In the genomic region with DNA sequence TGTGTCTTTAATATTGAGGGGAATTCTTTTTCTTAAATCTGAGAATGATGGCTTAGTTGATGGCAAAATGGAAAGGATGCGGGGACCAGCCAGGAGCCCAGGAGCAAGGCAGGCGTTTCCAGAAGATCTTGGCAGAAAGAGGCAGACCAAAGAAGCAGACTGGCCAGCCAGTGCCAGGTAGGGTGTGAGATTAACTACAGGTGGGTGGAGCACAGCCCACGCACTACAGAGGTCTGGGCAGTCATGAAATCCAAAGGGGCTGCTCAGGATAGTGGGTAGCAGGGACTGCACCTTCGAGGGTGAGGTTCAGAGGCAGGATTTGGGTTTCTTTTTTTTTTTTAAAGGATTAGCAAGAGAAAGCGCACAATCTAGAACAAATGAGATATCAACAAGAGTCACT, we compare ENCODE assay signal across 22 cellular contexts. TPM values are rescaled to one million over a fixed set of nuclear protein-coding genes. Genes with fewer than 3 reads are reported as not detected.
DNase-seq lines count a peak whose midpoint lies in the region; ATAC-seq and TF ChIP-seq lines count a peak whose summit lies in the region.
"Had no signal": no experiment of that assay in that cellular context is flagged by ENCODE, and none has a peak within 500 bp of the region (broad histone marks: within the 10 kb centered on the region; RNA-seq: fewer than 3 reads in every experiment).

No MANE protein-coding gene starts in this region.

- H3K79me1 ChIP-seq in mesenchymal stem cell (replicated peaks; ENCODE audit: low read length, poor library complexity, severe bottlenecking): no peaks in the 10 kb centered on the region

- peak overlapping the region; percentile 9 for H3K27ac Mint-ChIP-seq in activated CD4-positive, alpha-beta memory T cell treated with anti-CD3 and anti-CD28 coated beads for 36 hours
- no peak overlapping the region for H3K27ac Mint-ChIP-seq in activated CD4-positive, alpha-beta memory T cell treated with anti-CD3 and anti-CD28 coated beads, Interleukin-2, amount 10 ng/mL, durations not matched to agents 7 days and 5 days
- peak overlapping the region; percentile 39 to 91 (median 86) for H3K27ac Mint-ChIP-seq in CD4-positive, alpha-beta memory T cell
- peak overlapping the region; percentile 58 to 79 for H3K27ac Mint-ChIP-seq in T-cell
- no peak overlapping the region for H3K27ac Mint-ChIP-seq in progenitor cell of endocrine pancreas
- H3K27ac Mint-ChIP-seq: B cell; memory B cell; stimulated activated naive CD8-positive, alpha-beta T cell treated with anti-CD3 and anti-CD28 coated beads, Interleukin-15, Interleukin-2, amounts not matched to agents 100 ng/mL and 50 ng/mL, for 24 hours had no signal

- peak overlapping the region in 1 of 2 experiments; percentile 37 for H3K18ac ChIP-seq in mesenchymal stem cell (ENCODE audit: low read depth in 1 of 2, low read length in 2 of 2)

- peaks cover 85% of the 10 kb centered on the region for H3K4me1 Mint-ChIP-seq in activated CD4-positive, alpha-beta memory T cell treated with anti-CD3 and anti-CD28 coated beads for 36 hours (ENCODE audit: low read depth)
- peaks cover 94% of the 10 kb centered on the region for H3K4me1 Mint-ChIP-seq in activated CD4-positive, alpha-beta memory T cell treated with anti-CD3 and anti-CD28 coated beads, Interleukin-2, amount 10 ng/mL, durations not matched to agents 7 days and 5 days
- peaks cover 67 to 99% (median 86%) of the 10 kb centered on the region in 4 donors for H3K4me1 Mint-ChIP-seq in CD4-positive, alpha-beta memory T cell
- H3K4me1 Mint-ChIP-seq in T-cell (peaks cover 75 to 91% (median 90%) of the 10 kb centered on the region in 3 donors), progenitor cell of endocrine pancreas (ENCODE audit: low read depth) (peaks cover 1% of the 10 kb centered on the region)

- H3K36me3 Mint-ChIP-seq in activated CD4-positive, alpha-beta memory T cell treated with anti-CD3 and anti-CD28 coated beads for 36 hours: no peaks in the 10 kb centered on the region
- H3K36me3 Mint-ChIP-seq in activated CD4-positive, alpha-beta memory T cell treated with anti-CD3 and anti-CD28 coated beads, Interleukin-2, amount 10 ng/mL, durations not matched to agents 7 days and 5 days (ENCODE audit: low read depth): no peaks in the 10 kb centered on the region
- no peaks in the 10 kb centered on the region for H3K36me3 Mint-ChIP-seq in CD4-positive, alpha-beta memory T cell
- no peaks in the 10 kb centered on the region for H3K36me3 Mint-ChIP-seq in T-cell
- H3K36me3 Mint-ChIP-seq in progenitor cell of endocrine pancreas (ENCODE audit: insufficient read depth): no peaks in the 10 kb centered on the region
- H3K36me3 Mint-ChIP-seq: memory B cell had no signal

- POLR2A ChIA-PET in activated CD4-positive, alpha-beta memory T cell treated with anti-CD3 and anti-CD28 coated beads for 36 hours (lab: Charles Lee): no interaction called here
- POLR2A ChIA-PET in activated CD4-positive, alpha-beta memory T cell treated with anti-CD3 and anti-CD28 coated beads, Interleukin-2, amount 10 ng/mL, durations not matched to agents 7 days and 5 days (lab: Charles Lee): interaction anchor here (1.3 to 7.0 kb wide), 3 partner anchors 16 to 52 kb away, joined by 7 to 91 read pairs (median 10); partner anchors contain the start of gene PCNX1
- POLR2A ChIA-PET in CD4-positive, alpha-beta memory T cell (lab: Charles Lee; ENCODE audit: partially characterized antibody): interaction anchor here (1.4 to 16.3 kb wide), 4 partner anchors 16 to 110 kb away, joined by 4 to 164 read pairs (median 34); partner anchors contain the start of gene PCNX1
- POLR2A ChIA-PET in T-cell (lab: Charles Lee): interaction anchor here in 1 of 2 donors (0.7 kb wide), 1 partner anchor 91 kb away, joined by 3 read pairs; no protein-coding TSS in a partner anchor

- H3K4me2 ChIP-seq in mesenchymal stem cell (ENCODE audit: low read length, poor library complexity, severe bottlenecking): no peak overlapping the region
- H3K4me2 ChIP-seq: hepatocyte had no signal

- H3K14ac ChIP-seq in mesenchymal stem cell (ENCODE audit: low read length in 2 of 2): no peak overlapping the region

- H2AFZ ChIP-seq in mesenchymal stem cell (ENCODE audit: low read depth, low read length): no peak overlapping the region
- H2AFZ ChIP-seq: hepatocyte had no signal

- no peaks in the 10 kb centered on the region for H3K9me3 ChIP-seq in CD4-positive, alpha-beta memory T cell (ENCODE audit: control insufficient read depth in 1 of 2, low read length in 2 of 2)
- H3K9me3 ChIP-seq in mesenchymal stem cell (ENCODE audit: control insufficient read depth, low read length): no peaks in the 10 kb centered on the region
- H3K9me3 ChIP-seq: A549, gastroesophageal sphincter, neutrophil, thoracic aorta, vagina had no signal

- peaks cover 97% of the 10 kb centered on the region for H3K4me1 ChIP-seq in CD4-positive, alpha-beta memory T cell (ENCODE audit: insufficient read depth, low read length)
- H3K4me1 ChIP-seq in mesenchymal stem cell (ENCODE audit: control insufficient read depth, insufficient read depth, low read depth, low read length): peaks cover 6% of the 10 kb centered on the region
- H3K4me1 ChIP-seq: A549, vagina had no signal

- TF ChIP-seq CTCF in progenitor cell of endocrine pancreas (IDR thresholded peaks at IDR 0.05; ENCODE audit: unreplicated experiment): no peak

- H3K4me3 ChIP-seq in CD4-positive, alpha-beta memory T cell (ENCODE audit: low read length in 2 of 2): no peak overlapping the region
- no peak overlapping the region for H3K4me3 ChIP-seq in mesenchymal stem cell (ENCODE audit: insufficient read depth in 1 of 2, low read depth in 1 of 2, low read length in 2 of 2)
- H3K4me3 ChIP-seq: A549, gastroesophageal sphincter, hepatocyte, thoracic aorta, vagina had no signal

- H4K8ac ChIP-seq in mesenchymal stem cell (ENCODE audit: low read length): no peak overlapping the region

- H3K36me3 ChIP-seq in CD4-positive, alpha-beta memory T cell (ENCODE audit: insufficient read depth, low read length): no peaks in the 10 kb centered on the region
- H3K36me3 ChIP-seq in mesenchymal stem cell (ENCODE audit: control insufficient read depth in 1 of 2, insufficient read depth in 2 of 2, low read depth in 1 of 2, low read length in 2 of 2): no peaks in the 10 kb centered on the region
- H3K36me3 ChIP-seq: gastroesophageal sphincter, neutrophil, thoracic aorta, vagina had no signal

- no peak overlapping the region for H2BK120ac ChIP-seq in mesenchymal stem cell (ENCODE audit: low read depth, low read length)

- H3K27me3 Mint-ChIP-seq in activated CD4-positive, alpha-beta memory T cell treated with anti-CD3 and anti-CD28 coated beads for 36 hours: peaks cover 3% of the 10 kb centered on the region
- peaks cover 3% of the 10 kb centered on the region for H3K27me3 Mint-ChIP-seq in activated CD4-positive, alpha-beta memory T cell treated with anti-CD3 and anti-CD28 coated beads, Interleukin-2, amount 10 ng/mL, durations not matched to agents 7 days and 5 days
- no peaks in the 10 kb centered on the region for H3K27me3 Mint-ChIP-seq in CD4-positive, alpha-beta memory T cell
- H3K27me3 Mint-ChIP-seq in T-cell (no peaks in the 10 kb centered on the region), progenitor cell of endocrine pancreas (peaks cover 5% of the 10 kb centered on the region)
- H3K27me3 Mint-ChIP-seq: stimulated activated naive CD8-positive, alpha-beta T cell treated with anti-CD3 and anti-CD28 coated beads, Interleukin-15, Interleukin-2, amounts not matched to agents 100 ng/mL and 50 ng/mL, for 24 hours had no signal

- no peak overlapping the region for H3K4ac ChIP-seq in mesenchymal stem cell (ENCODE audit: low read depth in 1 of 2, low read length in 2 of 2)

- no peak overlapping the region for H3K4me3 Mint-ChIP-seq in activated CD4-positive, alpha-beta memory T cell treated with anti-CD3 and anti-CD28 coated beads for 36 hours
- H3K4me3 Mint-ChIP-seq in activated CD4-positive, alpha-beta memory T cell treated with anti-CD3 and anti-CD28 coated beads, Interleukin-2, amount 10 ng/mL, durations not matched to agents 7 days and 5 days: no peak overlapping the region
- no peak overlapping the region for H3K4me3 Mint-ChIP-seq in CD4-positive, alpha-beta memory T cell
- H3K4me3 Mint-ChIP-seq in T-cell: no peak overlapping the region
- no peak overlapping the region for H3K4me3 Mint-ChIP-seq in progenitor cell of endocrine pancreas (ENCODE audit: low read depth)
- H3K4me3 Mint-ChIP-seq: B cell; memory B cell; stimulated activated naive CD8-positive, alpha-beta T cell treated with anti-CD3 and anti-CD28 coated beads, Interleukin-15, Interleukin-2, amounts not matched to agents 100 ng/mL and 50 ng/mL, for 24 hours had no signal

- H3K27me3 ChIP-seq in CD4-positive, alpha-beta memory T cell (ENCODE audit: insufficient read depth, low read length): no peaks in the 10 kb centered on the region
- no peaks in the 10 kb centered on the region for H3K27me3 ChIP-seq in mesenchymal stem cell (ENCODE audit: control insufficient read depth in 1 of 2, insufficient read depth in 1 of 2, low read length in 2 of 2)
- H3K27me3 ChIP-seq: gastroesophageal sphincter, neutrophil, vagina had no signal

- H2BK15ac ChIP-seq in mesenchymal stem cell (ENCODE audit: low read depth, poor library complexity, severe bottlenecking): peak overlapping the region; percentile 61

- no peak overlapping the region for H4K91ac ChIP-seq in mesenchymal stem cell (ENCODE audit: low read length)

- no peaks in the 10 kb centered on the region for H3K9me3 Mint-ChIP-seq in activated CD4-positive, alpha-beta memory T cell treated with anti-CD3 and anti-CD28 coated beads for 36 hours
- H3K9me3 Mint-ChIP-seq in activated CD4-positive, alpha-beta memory T cell treated with anti-CD3 and anti-CD28 coated beads, Interleukin-2, amount 10 ng/mL, durations not matched to agents 7 days and 5 days: no peaks in the 10 kb centered on the region
- no peaks in the 10 kb centered on the region for H3K9me3 Mint-ChIP-seq in CD4-positive, alpha-beta memory T cell
- H3K9me3 Mint-ChIP-seq in T-cell: no peaks in the 10 kb centered on the region
- H3K9me3 Mint-ChIP-seq in progenitor cell of endocrine pancreas (ENCODE audit: low read depth): no peaks in the 10 kb centered on the region
- H3K9me3 Mint-ChIP-seq: memory B cell; stimulated activated naive CD8-positive, alpha-beta T cell treated with anti-CD3 and anti-CD28 coated beads, Interleukin-15, Interleukin-2, amounts not matched to agents 100 ng/mL and 50 ng/mL, for 24 hours had no signal

- H3K23ac ChIP-seq in mesenchymal stem cell (ENCODE audit: low read length in 2 of 2): no peak overlapping the region

- H2AK5ac ChIP-seq in mesenchymal stem cell (ENCODE audit: low read length, severe bottlenecking): no peak overlapping the region

- no peak overlapping the region for H2BK12ac ChIP-seq in mesenchymal stem cell (ENCODE audit: low read length in 2 of 2)

- ATAC-seq in T-cell (replicated peaks in 1 of 4): no peak
- no peak for ATAC-seq in GM18907 (IDR thresholded peaks at IDR 0.05; ENCODE audit: unreplicated experiment)
- ATAC-seq: A549, gastroesophageal sphincter, Panc1 had no signal

- intact Hi-C loops in activated CD4-positive, alpha-beta memory T cell treated with anti-CD3 and anti-CD28 coated beads for 36 hours (cut with micrococcal nuclease): loop anchor here (10.0 kb wide), 4 partner anchors 235 to 1275 kb away; partner anchors contain the start of genes SIPA1L1 and SUSD6
- intact Hi-C loops in CD4-positive, alpha-beta memory T cell (cut with micrococcal nuclease): no loop called here

- H2BK5ac ChIP-seq in mesenchymal stem cell (ENCODE audit: low read depth, low read length, poor library complexity, severe bottlenecking): no peak overlapping the region

- CTCF ChIA-PET in activated CD4-positive, alpha-beta memory T cell treated with anti-CD3 and anti-CD28 coated beads for 36 hours (lab: Charles Lee): interaction anchor here (17.9 kb wide), 1 partner anchor 14 kb away, joined by 199 read pairs; the partner anchor contains the start of gene PCNX1
- CTCF ChIA-PET in activated CD4-positive, alpha-beta memory T cell treated with anti-CD3 and anti-CD28 coated beads, Interleukin-2, amount 10 ng/mL, durations not matched to agents 7 days and 5 days (lab: Charles Lee): interaction anchor here (1.1 to 6.1 kb wide), 3 partner anchors 12 to 83 kb away, joined by 3 to 37 read pairs (median 5); partner anchors contain the start of gene PCNX1
- CTCF ChIA-PET in CD4-positive, alpha-beta memory T cell (lab: Charles Lee; ENCODE audit: partially characterized antibody): interaction anchor here (1.1 to 1.8 kb wide), 5 partner anchors 16 to 72 kb away, joined by 5 to 8 read pairs (median 6); partner anchors contain the start of gene PCNX1
- CTCF ChIA-PET in T-cell (lab: Charles Lee): no interaction called here

- no peak overlapping the region for H3K9ac ChIP-seq in mesenchymal stem cell (ENCODE audit: low read length)

- no peak overlapping the region for H3K27ac ChIP-seq in CD4-positive, alpha-beta memory T cell (ENCODE audit: low read depth, low read length)
- H3K27ac ChIP-seq in mesenchymal stem cell (ENCODE audit: low read length, poor library complexity, severe bottlenecking): no peak overlapping the region
- H3K27ac ChIP-seq: A549, gastroesophageal sphincter, hepatocyte, thoracic aorta, vagina had no signal

- DNase-seq in activated CD4-positive, alpha-beta memory T cell treated with anti-CD3 and anti-CD28 coated beads for 36 hours: no peak
- no peak for DNase-seq in activated CD4-positive, alpha-beta memory T cell treated with anti-CD3 and anti-CD28 coated beads, Interleukin-2, amount 10 ng/mL, durations not matched to agents 7 days and 5 days
- no peak for DNase-seq in CD4-positive, alpha-beta memory T cell
- no peak for DNase-seq in T-cell
- no peak for DNase-seq in mesenchymal stem cell
- DNase-seq in progenitor cell of endocrine pancreas (ENCODE audit: low spot score, unreplicated experiment): no peak
- DNase-seq in NCI-H146 treated with DMSO at 0.1 percent for 48 hours (lab: John Stamatoyannopoulos, UW; ENCODE audit: unreplicated experiment): no peak
- DNase-seq: NCI-H1092, NCI-H187 treated with DMSO at 0.1 percent for 48 hours, NCI-H526 treated with DMSO at 0.1 percent for 48 hours, SIG-M5 had no signal

- WGBS in mesenchymal stem cell: 96% methylated on average over 5 of the region's 5 CpGs

RNA-seq across cellular contexts. Expression of gene PCNX1, which starts 17.7 kb away (rescaled TPM):
- total RNA-seq in activated CD4-positive, alpha-beta memory T cell treated with anti-CD3 and anti-CD28 coated beads for 36 hours: 10 to 100 TPM; 39.2 to 44.4 TPM
- total RNA-seq in activated CD4-positive, alpha-beta memory T cell treated with anti-CD3 and anti-CD28 coated beads, Interleukin-2, amount 10 ng/mL, durations not matched to agents 7 days and 5 days: 10 to 100 TPM; 56.9 to 60.4 TPM
- 100 to 1,000 TPM; 115 to 128 TPM for total RNA-seq in CD4-positive, alpha-beta memory T cell
- polyA plus RNA-seq in CD4-positive, alpha-beta memory T cell: 10 to 100 TPM; 10.7 to 21.8 TPM
- 100 to 1,000 TPM in 2 of 5 donors, 10 to 100 TPM in 3; 80.8 to 140 (median 86.3) TPM for total RNA-seq in T-cell
- 23.8 TPM for polyA plus RNA-seq in mesenchymal stem cell (2013, experiment 1 of 2)
- polyA plus RNA-seq in mesenchymal stem cell (2013, experiment 2 of 2): 22.4 TPM
- total RNA-seq in progenitor cell of endocrine pancreas: 56.4 and 65.8 TPM in 2 replicates

Comparison
In these comparisons a context has a peak if more than half of its experiments do, and no peak if none do; other contexts are left out.
1. H3K27ac Mint-ChIP-seq: peak in activated CD4-positive, alpha-beta memory T cell treated with anti-CD3 and anti-CD28 coated beads for 36 hours (single experiment), CD4-positive, alpha-beta memory T cell (7 of 7) and T-cell (2 of 2); none in activated CD4-positive, alpha-beta memory T cell treated with anti-CD3 and anti-CD28 coated beads, Interleukin-2, amount 10 ng/mL, durations not matched to agents 7 days and 5 days (single experiment) and progenitor cell of endocrine pancreas (single experiment).
2. CTCF ChIA-PET loops: an anchor here in activated CD4-positive, alpha-beta memory T cell treated with anti-CD3 and anti-CD28 coated beads for 36 hours (17.9 kb wide), activated CD4-positive, alpha-beta memory T cell treated with anti-CD3 and anti-CD28 coated beads, Interleukin-2, amount 10 ng/mL, durations not matched to agents 7 days and 5 days (1.1 to 6.1 kb wide) and CD4-positive, alpha-beta memory T cell (1.1 to 1.8 kb wide); none called in T-cell.